In the genomic region with DNA sequence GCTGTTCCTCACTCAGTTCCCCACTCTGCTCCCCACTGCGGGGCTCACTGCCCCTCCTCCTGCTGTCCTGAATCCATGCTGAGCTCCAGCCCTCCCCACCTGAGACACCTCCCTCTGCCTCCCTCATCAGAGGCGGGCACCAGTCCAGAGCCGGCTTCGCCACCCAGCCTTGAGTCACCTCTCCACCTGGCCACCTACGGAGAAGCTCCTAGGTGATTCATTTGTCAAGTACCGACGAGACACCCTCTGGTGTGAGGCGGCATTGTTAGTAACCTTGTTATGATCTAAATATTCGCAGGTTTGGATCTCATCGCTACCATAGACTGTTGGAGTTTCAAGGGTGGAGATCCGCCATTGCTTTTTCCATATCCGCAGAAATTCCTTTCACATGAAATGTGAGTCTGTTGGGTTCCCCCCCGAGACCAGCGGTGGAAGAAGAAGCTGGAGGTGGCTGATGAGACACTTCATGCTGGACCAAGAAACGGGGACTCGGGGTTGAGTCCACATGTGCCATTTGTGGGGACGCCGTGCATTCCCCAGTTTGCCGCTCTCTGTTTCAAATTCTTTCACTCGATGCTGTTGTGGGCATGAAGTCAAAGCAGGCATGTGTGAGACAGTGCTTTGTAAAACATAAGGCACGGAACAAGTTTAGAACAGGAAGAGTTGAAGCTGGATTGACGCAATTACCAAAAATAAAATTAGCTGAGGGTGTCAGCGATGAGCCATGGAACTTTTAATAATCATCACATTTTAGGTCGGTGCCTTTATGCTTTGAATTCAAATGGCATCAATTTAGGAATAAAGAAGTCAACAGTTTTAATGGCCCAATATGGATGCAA, we compare ENCODE assay signal across 20 cellular contexts.
DNase-seq lines count a peak whose midpoint lies in the region; ATAC-seq, FAIRE-seq and TF ChIP-seq lines count a peak whose summit lies in the region.
"Had no signal": no experiment of that assay in that cellular context is flagged by ENCODE, and none has a peak within 500 bp of the region (broad histone marks: within the 10 kb centered on the region; RNA-seq: fewer than 3 reads in every experiment).

No MANE protein-coding gene starts in this region.

- H3K9me3 ChIP-seq in PC-3 (ENCODE audit: low read length) (no peaks in the 10 kb centered on the region), keratinocyte (ENCODE audit: control insufficient read depth, low read depth, low read length) (no peaks in the 10 kb centered on the region), A673 (ENCODE audit: low read depth, low read length, poor library complexity, severe bottlenecking) (no peaks in the 10 kb centered on the region)
- H3K9me3 ChIP-seq: Caco-2, upper lobe of left lung had no signal

- no TSS peak for BruUV-seq in PC-3 (replicated peaks; lab: Mats Ljungman, UMichigan)
- BruUV-seq in A673 (replicated peaks; lab: Mats Ljungman, UMichigan), result no TSS peak

- H3K9me2 ChIP-seq in PC-3 (replicated peaks; ENCODE audit: low read length), result no peaks in the 10 kb centered on the region

- no peaks in the 10 kb centered on the region for H3K79me2 ChIP-seq in PC-3 (ENCODE audit: low read length)
- no peaks in the 10 kb centered on the region for H3K79me2 ChIP-seq in keratinocyte (ENCODE audit: control insufficient read depth, insufficient read depth, low read length)

- POLR2A ChIA-PET in PC-3 (lab: Charles Lee; ENCODE audit: unreplicated experiment), result no interaction called here
- POLR2A ChIA-PET in A673 (lab: Charles Lee; ENCODE audit: low non-redundant PET), result no interaction called here

- dilution Hi-C loops in keratinocyte (cut with MboI; ENCODE audit: extremely low pct_ligation_motif_present, low sequenced_read_pairs), result no loop called here

- H3K27me3 ChIP-seq in PC-3 (ENCODE audit: low read length), result peaks cover 40% of the 10 kb centered on the region
- H3K27me3 ChIP-seq in keratinocyte (ENCODE audit: control insufficient read depth, extremely low read depth, insufficient read depth, low read length), result no peaks in the 10 kb centered on the region
- peaks cover 38% of the 10 kb centered on the region for H3K27me3 ChIP-seq in A673 (replicated peaks; ENCODE audit: insufficient read depth, low read depth, low read length, poor library complexity)

- H4K20me1 ChIP-seq in PC-3 (ENCODE audit: low read length), result no peaks in the 10 kb centered on the region
- H4K20me1 ChIP-seq in keratinocyte (ENCODE audit: control insufficient read depth, extremely low read depth, insufficient read depth, low read length), result no peaks in the 10 kb centered on the region

- H3K4me2 ChIP-seq in PC-3 (ENCODE audit: low read length) (no peak overlapping the region), keratinocyte (ENCODE audit: control insufficient read depth, extremely low read depth, insufficient read depth, low read depth, low read length) (peak overlapping the region; percentile 97)

- no peaks in the 10 kb centered on the region for H3K36me3 ChIP-seq in PC-3 (ENCODE audit: low read depth, low read length)
- H3K36me3 ChIP-seq in keratinocyte (ENCODE audit: control insufficient read depth in 2 of 2, extremely low read depth in 1 of 2, insufficient read depth in 2 of 2, low read length in 2 of 2), result no peaks in the 10 kb centered on the region
- H3K36me3 ChIP-seq in A673 (ENCODE audit: insufficient read depth, low read length, poor library complexity, severe bottlenecking), result no peaks in the 10 kb centered on the region
- H3K36me3 ChIP-seq: upper lobe of left lung had no signal

- no peak overlapping the region for H3K27ac ChIP-seq in PC-3 (ENCODE audit: low read length)
- peak overlapping the region; percentile 68 for H3K27ac ChIP-seq in keratinocyte (ENCODE audit: control insufficient read depth, insufficient read depth, low read length)
- no peak overlapping the region for H3K27ac ChIP-seq in A673 (ENCODE audit: low read depth, low read length, poor library complexity, severe bottlenecking)
- H3K27ac ChIP-seq: upper lobe of left lung had no signal

- H3K9me1 ChIP-seq in keratinocyte (ENCODE audit: control insufficient read depth, extremely low read depth, insufficient read depth, low read length), result no peaks in the 10 kb centered on the region

- FAIRE-seq in keratinocyte (lab: Jason Lieb, UNC), result peak; percentile 99
- FAIRE-seq: kidney, small intestine had no signal

- H3K4me3 ChIP-seq in PC-3 (ENCODE audit: low read length) (no peak overlapping the region), keratinocyte (ENCODE audit: control insufficient read depth in 2 of 3, extremely low read depth in 1 of 3, insufficient read depth in 2 of 3, low read depth in 1 of 3, low read length in 3 of 3) (peak overlapping the region; percentile 25 to 50 (median 27)), A673 (ENCODE audit: low read depth, low read length, poor library complexity, severe bottlenecking) (no peak overlapping the region)
- H3K4me3 ChIP-seq: upper lobe of left lung had no signal

- intact Hi-C loops in PC-3 (cut with micrococcal nuclease) (no loop called here), A673 (cut with micrococcal nuclease; ENCODE audit: unreplicated experiment) (no loop called here)

- no peak for ATAC-seq in PC-3
- ATAC-seq: stimulated activated memory B cell treated with anti-CD40 and anti-IgM and Interleukin-4, amounts not matched to agents 10 μg/mL and 1 μg/mL and 100 μg/mL, for 72 hours; T-cell had no signal

- H3K9ac ChIP-seq in PC-3 (ENCODE audit: low read length) (no peak overlapping the region), keratinocyte (ENCODE audit: control insufficient read depth, extremely low read depth, insufficient read depth, low read length) (peak overlapping the region; percentile 51)

- CTCF ChIA-PET in PC-3 (lab: Charles Lee) (no interaction called here), A673 (lab: Charles Lee) (no interaction called here)

- H3F3A ChIP-seq in PC-3 (ENCODE audit: low read length, unreplicated experiment), result no peaks in the 10 kb centered on the region

- no peaks in the 10 kb centered on the region for H3K4me1 ChIP-seq in PC-3 (ENCODE audit: insufficient read depth, low read length)
- H3K4me1 ChIP-seq in keratinocyte (ENCODE audit: control insufficient read depth, extremely low read depth, insufficient read depth, low read length), result peaks cover 27% of the 10 kb centered on the region
- no peaks in the 10 kb centered on the region for H3K4me1 ChIP-seq in A673 (ENCODE audit: insufficient read depth, low read length, poor library complexity, severe bottlenecking)
- H3K4me1 ChIP-seq: Caco-2 had no signal

- TF ChIP-seq CTCF in PC-3 (conservative IDR thresholded peaks at IDR 0.05; ENCODE audit: low read depth, low read length), result 0 out of 2 replicates have a peak, but pooled peaks have one; percentile 10
- TF ChIP-seq CTCF in keratinocyte (optimal IDR thresholded peaks at IDR 0.05 in 1 of 3, IDR thresholded peaks at IDR 0.05 in 1 of 3, conservative IDR thresholded peaks at IDR 0.05 in 1 of 3; ENCODE audit: extremely low read depth in 1 of 3, insufficient read depth in 2 of 3, low read length in 3 of 3), result peak; percentile 28 to 48 (median 34)
- no peak for TF ChIP-seq CTCF in A673 (conservative IDR thresholded peaks at IDR 0.05; ENCODE audit: low read depth, low read length)

- DNase-seq in activated CD8-positive, alpha-beta memory T cell treated with anti-CD3 and anti-CD28 coated beads for 24 hours, result peak; percentile 28
- no peak for DNase-seq in activated CD8-positive, alpha-beta memory T cell treated with anti-CD3 and anti-CD28 coated beads, Interleukin-2, amount 50 U/mL, for 4 hours
- peak; percentile 65 for DNase-seq in PC-3
- peak; percentile 81 for DNase-seq in keratinocyte (ENCODE audit: low read depth, low spot score)
- peak; percentile 25 for DNase-seq in ureter (ENCODE audit: low spot score)
- DNase-seq in effector CD4-positive, alpha-beta T cell, result no peak
- DNase-seq in HUDEP-2 (lab: John Stamatoyannopoulos, UW; ENCODE audit: unreplicated experiment in 76 of 76), result no peak
- no peak for DNase-seq in A673 (ENCODE audit: low spot score)
- DNase-seq: activated B cell treated with CpG ODN at 0.5 μM for 24 hours; activated naive CD4-positive, alpha-beta T cell; Caco-2; cortex of kidney; GF-D8; kidney; MM.1S; NCI-H2227 treated with DMSO at 0.1 percent for 48 hours; small intestine; upper lobe of left lung had no signal

- no peak overlapping the region for H2AFZ ChIP-seq in PC-3 (ENCODE audit: low read length)
- peak overlapping the region; percentile 78 for H2AFZ ChIP-seq in keratinocyte (ENCODE audit: control insufficient read depth, low read length)

Comparison
In these comparisons a context has a peak if more than half of its experiments do, and no peak if none do; other contexts are left out.
1. DNase-seq: peak in activated CD8-positive, alpha-beta memory T cell treated with anti-CD3 and anti-CD28 coated beads for 24 hours (single experiment), PC-3 (single experiment), keratinocyte (single experiment) and ureter (single experiment); none in activated CD8-positive, alpha-beta memory T cell treated with anti-CD3 and anti-CD28 coated beads, Interleukin-2, amount 50 U/mL, for 4 hours (single experiment), effector CD4-positive, alpha-beta T cell (single experiment), HUDEP-2 (0 of 76) and A673 (single experiment).
2. H3K4me3 ChIP-seq: peak in keratinocyte (3 of 3); none in PC-3 (single experiment) and A673 (single experiment).